In the genomic region with DNA sequence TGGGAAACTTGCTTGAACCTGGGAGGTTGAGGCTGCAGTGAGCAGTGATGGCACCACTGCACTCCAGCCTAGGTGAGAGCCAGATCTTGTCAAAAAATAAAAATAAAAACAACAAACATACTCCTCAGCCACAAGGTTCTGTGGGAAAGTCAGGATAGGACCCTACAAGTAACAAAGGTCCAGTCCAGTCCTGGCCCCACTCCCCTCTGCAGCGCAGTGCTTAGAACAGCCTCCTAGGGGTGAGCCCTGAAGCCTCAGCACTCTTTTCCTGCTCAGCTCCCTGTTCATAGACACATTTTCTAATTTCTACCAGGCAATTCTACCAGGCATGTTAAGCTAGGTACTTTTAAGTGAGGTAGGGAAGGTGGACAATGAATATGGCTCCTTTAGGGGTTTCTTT, we compare ENCODE assay signal across 33 cellular contexts. TPM values are rescaled to one million over a fixed set of nuclear protein-coding genes. Genes with fewer than 3 reads are reported as not detected.
DNase-seq lines count a peak whose midpoint lies in the region; ATAC-seq and TF ChIP-seq lines count a peak whose summit lies in the region.
"Had no signal": no experiment of that assay in that cellular context is flagged by ENCODE, and none has a peak within 500 bp of the region (broad histone marks: within the 10 kb centered on the region; RNA-seq: fewer than 3 reads in every experiment).

No MANE protein-coding gene starts in this region.

- no peak for DNase-seq in activated naive CD8-positive, alpha-beta T cell treated with anti-CD3 and anti-CD28 coated beads, Interleukin-2, amount 50 U/mL, for 24 hours
- no peak for DNase-seq in SK-N-MC (ENCODE audit: low read depth, low spot score)
- no peak for DNase-seq in left colon
- DNase-seq in medulla oblongata (ENCODE audit: extremely low spot score), result no peak
- DNase-seq in hepatocyte (ENCODE audit: low spot score), result no peak
- DNase-seq: activated CD4-positive, alpha-beta T cell treated with anti-CD3 and anti-CD28 coated beads for 36 hours; activated naive CD4-positive, alpha-beta T cell treated with anti-CD3 and anti-CD28 coated beads, Interleukin-2, amount 10 ng/mL, durations not matched to agents 7 days and 5 days; activated T-cell treated with anti-CD3 and anti-CD28 coated beads, Interleukin-2, amount 50 U/mL, for 72 hours; anterior cingulate cortex; BE2C; CD8-positive, alpha-beta T cell; colonic mucosa; effector CD4-positive, alpha-beta T cell; EL; hypothalamus; Karpas-422; NCI-H1417 treated with DMSO at 0.1 percent for 48 hours; NCI-H2081; NCI-H226; NCI-H69; SHP77; sigmoid colon; stimulated activated CD4-positive, alpha-beta T cell treated with anti-CD3 and anti-CD28 coated beads, Interleukin-12 subunit alpha, Interleukin-12 subunit beta, amount 100 ng/mL, for 4 hours; stimulated activated CD4-positive, alpha-beta T cell treated with anti-CD3 and anti-CD28 coated beads, Interleukin-2, amount 100 ng/mL, for 48 hours; T-helper 9 cell; thyroid gland; uterus had no signal

- H3K9me3 ChIP-seq in SK-N-MC (ENCODE audit: low read depth, low read length), result no peaks in the 10 kb centered on the region
- H3K9me3 ChIP-seq in hepatocyte (ENCODE audit: low read depth), result no peaks in the 10 kb centered on the region
- H3K9me3 ChIP-seq: BE2C, colonic mucosa, neutrophil, prostate gland, sigmoid colon, thyroid gland, uterus had no signal

- no peaks in the 10 kb centered on the region for H3K27me3 Mint-ChIP-seq in activated naive CD8-positive, alpha-beta T cell
- no peaks in the 10 kb centered on the region for H3K27me3 Mint-ChIP-seq in activated naive CD8-positive, alpha-beta T cell treated with anti-CD3 and anti-CD28 coated beads, Interleukin-2, amount 50 U/mL, for 24 hours
- H3K27me3 Mint-ChIP-seq: activated CD4-positive, alpha-beta T cell treated with anti-CD3 and anti-CD28 coated beads for 36 hours; memory B cell had no signal

- no peaks in the 10 kb centered on the region for H3K27me3 ChIP-seq in hepatocyte
- H3K27me3 ChIP-seq: BE2C, colonic mucosa, sigmoid colon, thyroid gland, uterus had no signal

- no peaks in the 10 kb centered on the region for H3K9me3 Mint-ChIP-seq in activated naive CD8-positive, alpha-beta T cell (ENCODE audit: low read depth)
- H3K9me3 Mint-ChIP-seq in activated naive CD8-positive, alpha-beta T cell treated with anti-CD3 and anti-CD28 coated beads, Interleukin-2, amount 50 U/mL, for 24 hours, result peaks cover 4% of the 10 kb centered on the region
- H3K9me3 Mint-ChIP-seq: activated naive CD4-positive, alpha-beta T cell treated with anti-CD3 and anti-CD28 coated beads, Interleukin-2, amount 10 ng/mL, durations not matched to agents 7 days and 5 days; activated T-cell treated with anti-CD3 and anti-CD28 coated beads, Interleukin-2, amount 50 U/mL, for 72 hours; CD8-positive, alpha-beta T cell; memory B cell had no signal

- no peak overlapping the region for H2AFZ ChIP-seq in hepatocyte

- no peak for TF ChIP-seq CTCF in hepatocyte (IDR thresholded peaks at IDR 0.05; ENCODE audit: poor library complexity)

- intact Hi-C loops in left colon (cut with DNase I, micrococcal nuclease), result no loop called here

- H3K4me3 Mint-ChIP-seq in activated naive CD8-positive, alpha-beta T cell, result no peak overlapping the region
- H3K4me3 Mint-ChIP-seq in activated naive CD8-positive, alpha-beta T cell treated with anti-CD3 and anti-CD28 coated beads, Interleukin-2, amount 50 U/mL, for 24 hours, result no peak overlapping the region
- H3K4me3 Mint-ChIP-seq: activated CD4-positive, alpha-beta T cell treated with anti-CD3 and anti-CD28 coated beads for 36 hours; activated naive CD4-positive, alpha-beta T cell treated with anti-CD3 and anti-CD28 coated beads, Interleukin-2, amount 10 ng/mL, durations not matched to agents 7 days and 5 days; activated T-cell treated with anti-CD3 and anti-CD28 coated beads, Interleukin-2, amount 50 U/mL, for 72 hours; CD8-positive, alpha-beta T cell; memory B cell had no signal

- H3K36me3 Mint-ChIP-seq in activated naive CD8-positive, alpha-beta T cell, result peaks cover 15% of the 10 kb centered on the region
- peaks cover 44% of the 10 kb centered on the region for H3K36me3 Mint-ChIP-seq in activated naive CD8-positive, alpha-beta T cell treated with anti-CD3 and anti-CD28 coated beads, Interleukin-2, amount 50 U/mL, for 24 hours (ENCODE audit: low read depth)

- no peaks in the 10 kb centered on the region for H3K4me1 ChIP-seq in hepatocyte (ENCODE audit: insufficient read depth)
- H3K4me1 ChIP-seq: BE2C, colonic mucosa, prostate gland, sigmoid colon, uterus had no signal

- WGBS in hepatocyte (ENCODE audit: low lambda C conversion rate, missing lambda C conversion rate), result 96% methylated on average over 1 of the region's 1 CpG

- H3K9me2 ChIP-seq in hepatocyte (replicated peaks; ENCODE audit: insufficient read depth), result no peaks in the 10 kb centered on the region

- no peak overlapping the region for H3K9ac ChIP-seq in SK-N-MC (ENCODE audit: insufficient read length)

- peak overlapping the region; percentile 23 for H3K27ac Mint-ChIP-seq in activated naive CD8-positive, alpha-beta T cell
- H3K27ac Mint-ChIP-seq in activated naive CD8-positive, alpha-beta T cell treated with anti-CD3 and anti-CD28 coated beads, Interleukin-2, amount 50 U/mL, for 24 hours, result no peak overlapping the region
- H3K27ac Mint-ChIP-seq: memory B cell had no signal

- H3K4me1 Mint-ChIP-seq in activated naive CD8-positive, alpha-beta T cell (ENCODE audit: low read depth), result peaks cover under 1% of the 10 kb centered on the region
- peaks cover 4% of the 10 kb centered on the region for H3K4me1 Mint-ChIP-seq in activated naive CD8-positive, alpha-beta T cell treated with anti-CD3 and anti-CD28 coated beads, Interleukin-2, amount 50 U/mL, for 24 hours
- H3K4me1 Mint-ChIP-seq: activated CD4-positive, alpha-beta T cell treated with anti-CD3 and anti-CD28 coated beads for 36 hours had no signal

- H3K27ac ChIP-seq in SK-N-MC, result peak overlapping the region; percentile 21; the same call in 1 of the 2 replicates
- H3K27ac ChIP-seq in hepatocyte, result no peak overlapping the region
- H3K27ac ChIP-seq: colonic mucosa, neutrophil, prostate gland, sigmoid colon, thyroid gland, uterus had no signal

- H3K36me3 ChIP-seq in SK-N-MC (ENCODE audit: insufficient read depth, low read length) (peaks cover 55% of the 10 kb centered on the region), hepatocyte (replicated peaks; ENCODE audit: insufficient read depth, low read depth) (no peaks in the 10 kb centered on the region)
- H3K36me3 ChIP-seq: uterus had no signal

- H3K4me3 ChIP-seq in SK-N-MC (no peak overlapping the region), hepatocyte (no peak overlapping the region)
- H3K4me3 ChIP-seq: colonic mucosa, prostate gland, sigmoid colon, thyroid gland, uterus had no signal

- no peak overlapping the region for H3K4me2 ChIP-seq in hepatocyte

- no peaks in the 10 kb centered on the region for H4K20me1 ChIP-seq in hepatocyte (ENCODE audit: insufficient read depth, poor library complexity, severe bottlenecking)

- H3K79me2 ChIP-seq in hepatocyte, result no peaks in the 10 kb centered on the region

- no peak for ATAC-seq in activated naive CD8-positive, alpha-beta T cell treated with anti-CD3 and anti-CD28 coated beads, Interleukin-2, amount 50 U/mL, for 24 hours
- ATAC-seq in left colon (peak; percentile 22), HG02938 (IDR thresholded peaks at IDR 0.05; ENCODE audit: unreplicated experiment) (no peak)
- ATAC-seq: activated CD4-positive, alpha-beta T cell treated with anti-CD3 and anti-CD28 coated beads for 36 hours; activated T-cell treated with anti-CD3 and anti-CD28 coated beads, Interleukin-2, amount 50 U/mL, for 72 hours; CD8-positive, alpha-beta T cell; Panc1 had no signal

RNA-seq across cellular contexts. Expression of gene SDC1, which starts 22.2 kb away (rescaled TPM):
- 100 to 1,000 TPM; 159 to 184 TPM for total RNA-seq in left colon
- total RNA-seq in hepatocyte, result 92.3 and 108 TPM in 2 replicates
- polyA plus RNA-seq in hepatocyte, result 84.1 and 107 TPM in 2 replicates
- total RNA-seq: CD8-positive, alpha-beta T cell had no signal
